In genomic region chrX:10106801-10107200, GRCh38 we compare ENCODE assay signal across 8 cellular contexts. TPM values are rescaled to one million over a fixed set of nuclear protein-coding genes. Genes with fewer than 3 reads are reported as not detected.
DNase-seq lines count a peak whose midpoint lies in the region; ATAC-seq and TF ChIP-seq lines count a peak whose summit lies in the region.

No MANE protein-coding gene starts in this region.

- ATAC-seq in GM21737 (IDR thresholded peaks at IDR 0.05; ENCODE audit: unreplicated experiment) (peak; percentile 59), T-cell (replicated peaks in 1 of 4) (peak; percentile 46 to 61 (median 56))

- intact Hi-C loops in posterior vena cava (cut with DNase I): no loop called here

- H3K27ac Mint-ChIP-seq in T-cell: peak overlapping the region; percentile 93 to 95
- H3K27ac Mint-ChIP-seq in immature natural killer cell: peak overlapping the region; percentile 58 to 89 (median 80)

- H3K9me3 Mint-ChIP-seq in T-cell (no peaks in the 10 kb centered on the region), immature natural killer cell (no peaks in the 10 kb centered on the region)

- no peaks in the 10 kb centered on the region; the same call in 1 of the 2 replicates for H3K36me3 ChIP-seq in GM06990 (ENCODE audit: control insufficient read depth, insufficient read depth, low read length)

- H3K4me3 Mint-ChIP-seq in T-cell (peak overlapping the region; percentile 55 to 66 (median 57)), immature natural killer cell (peak overlapping the region in 3 of 5 donors; percentile 9 to 44 (median 12))

- H3K4me1 Mint-ChIP-seq in T-cell (peaks cover 58 to 71% (median 61%) of the 10 kb centered on the region in 3 donors), immature natural killer cell (peaks cover 55 to 64% of the 10 kb centered on the region in 2 donors)

- H3K27me3 Mint-ChIP-seq in T-cell (no peaks in the 10 kb centered on the region), immature natural killer cell (ENCODE audit: low read depth in 3 of 3) (peaks cover 0 to 5% (median 2%) of the 10 kb centered on the region in 3 donors)

- H3K4me3 ChIP-seq in GM06990 (replicated peaks; ENCODE audit: low read depth, low read length): no peak overlapping the region

- no peak for TF ChIP-seq CTCF in GM06990 (IDR thresholded peaks at IDR 0.05; ENCODE audit: insufficient read depth, low read length, poor library complexity, severe bottlenecking)

- DNase-seq in GM06990 (ENCODE audit: extremely low read depth, insufficient read length): peak; percentile 58
- DNase-seq in T-cell: peak in 33 of 34 experiments; percentile 15 to 68 (median 50)
- peak in 1 of 3 donors; percentile 28 for DNase-seq in immature natural killer cell
- no peak for DNase-seq in HuH-7 (ENCODE audit: low spot score)
- DNase-seq in posterior vena cava (ENCODE audit: low spot score): no peak
- DNase-seq in AG20443 (ENCODE audit: low spot score): no peak
- no peak for DNase-seq in epidermal melanocyte (ENCODE audit: insufficient read length, low spot score)

- POLR2A ChIA-PET in T-cell (lab: Charles Lee): interaction anchor here in 1 of 2 donors (0.7 kb wide), 1 partner anchor 110 kb away, joined by 3 read pairs; no protein-coding TSS in a partner anchor

- H3K36me3 Mint-ChIP-seq in T-cell: peaks cover 27% of the 10 kb centered on the region
- peaks cover 0 to 6% (median 0%) of the 10 kb centered on the region in 3 donors for H3K36me3 Mint-ChIP-seq in immature natural killer cell

- CTCF ChIA-PET in T-cell (lab: Charles Lee): no interaction called here

- no peaks in the 10 kb centered on the region for H3K27me3 ChIP-seq in GM06990 (replicated peaks; ENCODE audit: control insufficient read depth, insufficient read depth, low read length)

RNA-seq across cellular contexts. Expression of gene CLCN4, which starts 50.0 kb away (rescaled TPM):
- total RNA-seq in T-cell (under 1 TPM; 0.23 to 0.43 (median 0.25) TPM), posterior vena cava (1 to 10 TPM; 3.7 to 8.4 TPM)
- polyA plus RNA-seq in immature natural killer cell: under 1 TPM in 1 of 3 donors, not detected in 2; 0.69 TPM

Comparison
In these comparisons a context has a peak if more than half of its experiments do, and no peak if none do; other contexts are left out.
1. DNase-seq: peak in GM06990 (single experiment) and T-cell (33 of 34); none in HuH-7 (single experiment), posterior vena cava (single experiment), AG20443 (single experiment) and epidermal melanocyte (single experiment).